Comparison of ENCODE assay signal across 8 cellular contexts in genomic region chr11:112113539-112114457, GRCh38. TPM values are rescaled to one million over a fixed set of nuclear protein-coding genes. Genes with fewer than 3 reads are reported as not detected.
DNase-seq lines count a peak whose midpoint lies in the region; ATAC-seq, FAIRE-seq and TF ChIP-seq lines count a peak whose summit lies in the region.

No MANE protein-coding gene starts in this region.

- intact Hi-C loops in breast epithelium (cut with DNase I; ENCODE audit: low total_unique reads) = no loop called here
- intact Hi-C loops in kidney (cut with DNase I) = no loop called here

- FAIRE-seq in kidney (lab: Jason Lieb, UNC) = peak; percentile 27

- no peak overlapping the region for H3K9ac ChIP-seq in kidney (ENCODE audit: low read length in 2 of 2)

- TF ChIP-seq CTCF in breast epithelium (IDR thresholded peaks at IDR 0.05) = peak; percentile 34 to 52 (median 51)
- TF ChIP-seq CTCF in kidney (IDR thresholded peaks at IDR 0.05; ENCODE audit: borderline replicate concordance, extremely low read depth, insufficient read depth) = peak; percentile 53
- peak; percentile 84 for TF ChIP-seq CTCF in type B pancreatic cell (conservative IDR thresholded peaks at IDR 0.05)

- H3K9me3 ChIP-seq in breast epithelium = no peaks in the 10 kb centered on the region
- H3K9me3 ChIP-seq in kidney (ENCODE audit: control insufficient read depth in 1 of 2, low read length in 2 of 2) = no peaks in the 10 kb centered on the region

- no peaks in the 10 kb centered on the region for H3K27me3 Mint-ChIP-seq in type B pancreatic cell

- peak; percentile 74 for ATAC-seq in HG03103 (IDR thresholded peaks at IDR 0.05; ENCODE audit: low read depth, unreplicated experiment)
- no peak for ATAC-seq in GM21381 (IDR thresholded peaks at IDR 0.05; ENCODE audit: unreplicated experiment)
- no peak for ATAC-seq in GM21423 (IDR thresholded peaks at IDR 0.05; ENCODE audit: unreplicated experiment)

- H3K4me3 Mint-ChIP-seq in type B pancreatic cell = no peak overlapping the region

- DNase-seq in DMS153 treated with DMSO at 0.1 percent for 48 hours (lab: John Stamatoyannopoulos, UW; ENCODE audit: unreplicated experiment) = peak; percentile 72
- peak; percentile 59 for DNase-seq in NCI-H774 (lab: John Stamatoyannopoulos, UW)
- DNase-seq in breast epithelium (ENCODE audit: low spot score in 2 of 2) = no peak
- DNase-seq in kidney = no peak
- no peak for DNase-seq in type B pancreatic cell (ENCODE audit: extremely low spot score, unreplicated experiment)

- TF ChIP-seq POLR2A in breast epithelium (IDR thresholded peaks at IDR 0.05) = no peak

- no peaks in the 10 kb centered on the region for H3K4me1 Mint-ChIP-seq in type B pancreatic cell (ENCODE audit: unreplicated experiment)

- H3K36me3 ChIP-seq in breast epithelium (no peaks in the 10 kb centered on the region), kidney (ENCODE audit: control insufficient read depth in 1 of 2, insufficient read depth in 2 of 2, low read length in 2 of 2) (no peaks in the 10 kb centered on the region)

- H3K9me3 Mint-ChIP-seq in type B pancreatic cell = no peaks in the 10 kb centered on the region

- H3K4me3 ChIP-seq in breast epithelium (no peak overlapping the region), kidney (ENCODE audit: low read length in 2 of 2) (no peak overlapping the region)

- no peaks in the 10 kb centered on the region for H3K4me1 ChIP-seq in breast epithelium
- H3K4me1 ChIP-seq in kidney (ENCODE audit: control insufficient read depth in 1 of 2, insufficient read depth in 1 of 2, low read depth in 1 of 2, low read length in 2 of 2) = no peaks in the 10 kb centered on the region

- H3K27ac ChIP-seq in breast epithelium = no peak overlapping the region
- H3K27ac ChIP-seq in kidney (ENCODE audit: low read depth in 2 of 2, low read length in 2 of 2) = no peak overlapping the region

- no peak overlapping the region for H3K27ac Mint-ChIP-seq in type B pancreatic cell

- peaks cover 11% of the 10 kb centered on the region for H3K36me3 Mint-ChIP-seq in type B pancreatic cell

- no peaks in the 10 kb centered on the region for H3K27me3 ChIP-seq in breast epithelium

RNA-seq across cellular contexts. Expression of gene SDHD, which starts 27.1 kb away (rescaled TPM):
- total RNA-seq in breast epithelium (100 to 1,000 TPM; 108 to 122 (median 109) TPM), kidney (111 TPM), type B pancreatic cell (ENCODE audit: low replicate concordance) (67.9 and 97.2 TPM in 2 replicates)
- polyA plus RNA-seq in kidney (ENCODE audit: insufficient read depth, low read depth, low replicate concordance) = 288 TPM

RNA-seq across cellular contexts. Expression of gene TIMM8B, which starts 27.2 kb away (rescaled TPM):
- total RNA-seq in breast epithelium (10 to 100 TPM; 31.9 to 48.8 (median 40.5) TPM), kidney (51.3 TPM), type B pancreatic cell (ENCODE audit: low replicate concordance) (80.0 and 84.9 TPM in 2 replicates)
- polyA plus RNA-seq in kidney (ENCODE audit: insufficient read depth, low read depth, low replicate concordance) = 167 TPM

RNA-seq across cellular contexts. Expression of gene NKAPD1, which starts 39.7 kb away (rescaled TPM):
- 10 to 100 TPM; 13.1 to 16.1 (median 14.7) TPM for total RNA-seq in breast epithelium
- 21.5 TPM for total RNA-seq in kidney
- polyA plus RNA-seq in kidney (ENCODE audit: insufficient read depth, low read depth, low replicate concordance) = 14.3 TPM
- 27.4 and 31.2 TPM in 2 replicates for total RNA-seq in type B pancreatic cell (ENCODE audit: low replicate concordance)

RNA-seq across cellular contexts. Expression of gene PIH1D2, which starts 40.0 kb away (rescaled TPM):
- total RNA-seq in breast epithelium (1 to 10 TPM; 1.3 to 5.4 (median 3.3) TPM), kidney (7.5 TPM), type B pancreatic cell (ENCODE audit: low replicate concordance) (3.1 and 5.5 TPM in 2 replicates)
- polyA plus RNA-seq in kidney (ENCODE audit: insufficient read depth, low read depth, low replicate concordance) = 6.6 TPM

RNA-seq across cellular contexts. Expression of gene IL18, which starts 50.1 kb away (rescaled TPM):
- total RNA-seq in breast epithelium (10 to 100 TPM in 2 of 3 donors, 1 to 10 TPM in 1; 8.2 to 21.0 (median 16.8) TPM), kidney (25.2 TPM), type B pancreatic cell (ENCODE audit: low replicate concordance) (0.94 and 1.3 TPM in 2 replicates)
- polyA plus RNA-seq in kidney (ENCODE audit: insufficient read depth, low read depth, low replicate concordance) = 37.4 TPM

Comparison
In these comparisons a context has a peak if more than half of its experiments do, and no peak if none do; other contexts are left out.
1. DNase-seq: peak in DMS153 treated with DMSO at 0.1 percent for 48 hours (single experiment) and NCI-H774 (single experiment); none in breast epithelium (0 of 2), kidney (single experiment) and type B pancreatic cell (single experiment).
2. Peak in every context shown above with its lines, with median percentiles within 50 percentile points of each other: CTCF ChIP-seq.